In the genomic region with DNA sequence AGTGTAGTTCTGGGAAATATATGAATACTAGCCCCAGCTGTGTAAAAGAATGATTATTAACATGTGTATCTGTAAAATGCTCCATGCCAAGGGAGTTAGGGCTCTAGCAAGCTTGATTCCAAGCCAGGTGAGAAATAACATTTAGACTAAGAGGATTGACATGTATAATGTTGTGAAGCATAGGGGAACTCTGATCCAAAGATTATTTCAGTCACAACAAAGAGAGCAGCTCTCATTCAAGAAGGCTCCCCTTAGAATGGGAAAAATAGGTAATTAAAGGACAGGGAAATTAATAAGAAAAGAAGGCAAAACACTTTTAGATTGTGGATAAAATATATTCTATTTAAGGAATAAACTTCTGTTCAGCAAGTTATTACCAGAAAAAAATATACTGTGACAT, we compare ENCODE assay signal across 24 cellular contexts.
"Had no signal": no experiment of that assay in that cellular context is flagged by ENCODE, and none has a peak within 500 bp of the region (broad histone marks: within the 10 kb centered on the region; RNA-seq: fewer than 3 reads in every experiment).

No MANE protein-coding gene starts in this region.

- H3K4me1 ChIP-seq: colonic mucosa, esophagus muscularis mucosa, esophagus squamous epithelium, foreskin keratinocyte, gastrocnemius medialis, gastroesophageal sphincter, heart left ventricle, heart right ventricle had no signal

- H3K4me3 ChIP-seq: colonic mucosa, coronary artery, dorsolateral prefrontal cortex, esophagus muscularis mucosa, esophagus squamous epithelium, gastrocnemius medialis, gastroesophageal sphincter, heart left ventricle, heart right ventricle had no signal

- H3K9me3 ChIP-seq: colonic mucosa, esophagus muscularis mucosa, esophagus squamous epithelium, gastrocnemius medialis, gastroesophageal sphincter, heart left ventricle, heart right ventricle had no signal

- H3K36me3 ChIP-seq: colonic mucosa, esophagus muscularis mucosa, esophagus squamous epithelium, gastrocnemius medialis, gastroesophageal sphincter, heart left ventricle, heart right ventricle had no signal

- DNase-seq: colonic mucosa; cortex of kidney; dermis blood vessel endothelial cell; dorsolateral prefrontal cortex; effector CD4-positive, alpha-beta T cell; effector CD8-positive, alpha-beta T cell; effector memory CD4-positive, alpha-beta T cell; effector memory CD8-positive, alpha-beta T cell; endodermal cell; erythroblast; esophagus squamous epithelium; foreskin fibroblast; foreskin keratinocyte; foreskin melanocyte; gastrocnemius medialis; glutamatergic neuron; head of caudate nucleus; heart left ventricle; heart right ventricle had no signal

- ATAC-seq: effector memory CD8-positive, alpha-beta T cell; esophagus mucosa; foreskin keratinocyte; gastrocnemius medialis; gastroesophageal sphincter; heart left ventricle; heart right ventricle had no signal

- H3K27me3 ChIP-seq: colonic mucosa, dorsolateral prefrontal cortex, esophagus muscularis mucosa, esophagus squamous epithelium, foreskin keratinocyte, gastrocnemius medialis, gastroesophageal sphincter, heart left ventricle, heart right ventricle had no signal

- H3K27ac ChIP-seq: colonic mucosa, coronary artery, dorsolateral prefrontal cortex, epithelial cell of prostate, esophagus muscularis mucosa, esophagus squamous epithelium, foreskin keratinocyte, gastrocnemius medialis, gastroesophageal sphincter, heart left ventricle, heart right ventricle had no signal
